In the genomic region with DNA sequence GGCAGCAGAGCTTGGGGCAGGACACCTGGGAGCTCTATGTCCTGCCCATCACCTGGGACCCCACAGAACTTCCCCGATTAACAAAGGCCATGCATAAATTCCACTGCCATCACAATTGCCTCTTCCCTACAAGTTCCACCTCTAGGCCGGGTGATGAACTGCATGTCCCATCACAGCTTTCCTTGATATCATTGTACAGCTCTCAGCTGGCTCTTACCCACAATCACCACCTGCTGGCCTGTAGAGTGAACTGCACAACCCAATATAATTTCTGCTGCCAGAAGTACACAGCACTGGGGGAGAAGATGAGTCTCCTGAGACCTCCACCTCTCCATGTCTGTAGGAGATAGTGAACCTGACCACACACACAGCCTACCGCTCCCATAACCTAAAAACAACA, we compare ENCODE assay signal across 8 cellular contexts.
DNase-seq lines count a peak whose midpoint lies in the region; ATAC-seq and TF ChIP-seq lines count a peak whose summit lies in the region.

No MANE protein-coding gene starts in this region.

- intact Hi-C loops in stomach (cut with DNase I; ENCODE audit: low total_unique reads): no loop called here

- no peak overlapping the region for H3K4me3 Mint-ChIP-seq in CD8-positive, alpha-beta memory T cell

- H3K4me1 ChIP-seq in stomach: no peaks in the 10 kb centered on the region
- no peaks in the 10 kb centered on the region for H3K4me1 ChIP-seq in CD8-positive, alpha-beta memory T cell (ENCODE audit: insufficient read depth, low read length)

- H3K36me3 Mint-ChIP-seq in CD8-positive, alpha-beta memory T cell: no peaks in the 10 kb centered on the region

- no peaks in the 10 kb centered on the region for H3K36me3 ChIP-seq in stomach
- no peaks in the 10 kb centered on the region for H3K36me3 ChIP-seq in CD8-positive, alpha-beta memory T cell (ENCODE audit: insufficient read depth, low read length)

- peaks cover 0 to 45% (median 18%) of the 10 kb centered on the region in 4 donors for H3K9me3 ChIP-seq in stomach
- H3K9me3 ChIP-seq in CD8-positive, alpha-beta memory T cell (ENCODE audit: low read length): peaks cover 3% of the 10 kb centered on the region

- H3K4me1 Mint-ChIP-seq in CD8-positive, alpha-beta memory T cell: no peaks in the 10 kb centered on the region

- TF ChIP-seq CTCF in AG09309 (IDR thresholded peaks at IDR 0.05; ENCODE audit: control insufficient read depth, insufficient read depth, low read depth, low read length, missing control alignments) (peak; percentile 5), fibroblast of the aortic adventitia (IDR thresholded peaks at IDR 0.05; ENCODE audit: insufficient read depth, low read length) (peak; percentile 11), stomach (IDR thresholded peaks at IDR 0.05) (peak in 3 of 7 experiments; percentile 12 to 41 (median 26))

- no peak for TF ChIP-seq EP300 in stomach (IDR thresholded peaks at IDR 0.05)

- no peak overlapping the region for H3K27ac ChIP-seq in stomach
- H3K27ac ChIP-seq in CD8-positive, alpha-beta memory T cell (ENCODE audit: low read depth, low read length): no peak overlapping the region

- no peak overlapping the region for H3K4me3 ChIP-seq in AG09309 (ENCODE audit: control insufficient read depth, low read depth, low read length)
- no peak overlapping the region for H3K4me3 ChIP-seq in fibroblast of the aortic adventitia (ENCODE audit: low read depth, low read length)
- no peak overlapping the region for H3K4me3 ChIP-seq in stomach
- H3K4me3 ChIP-seq in CD8-positive, alpha-beta memory T cell (ENCODE audit: low read length): no peak overlapping the region

- TF ChIP-seq POLR2A in stomach (IDR thresholded peaks at IDR 0.05): no peak

- H3K27me3 ChIP-seq in stomach: no peaks in the 10 kb centered on the region
- H3K27me3 ChIP-seq in CD8-positive, alpha-beta memory T cell (ENCODE audit: insufficient read depth, low read length, poor library complexity, severe bottlenecking): no peaks in the 10 kb centered on the region

- in situ Hi-C loops in G401 (cut with HindIII; ENCODE audit: low sequenced_read_pairs): no loop called here

- 53 to 74% (median 69%) methylated on average over 3 of the region's 3 CpGs for WGBS in stomach, 5 donors

- no peaks in the 10 kb centered on the region for H3K27me3 Mint-ChIP-seq in CD8-positive, alpha-beta memory T cell

- peak; percentile 99 for ATAC-seq in GM18868 (IDR thresholded peaks at IDR 0.05; ENCODE audit: unreplicated experiment)
- ATAC-seq in HG02885 (IDR thresholded peaks at IDR 0.05; ENCODE audit: poor library complexity, unreplicated experiment): peak; percentile 99

- POLR2A ChIA-PET in CD8-positive, alpha-beta memory T cell (lab: Charles Lee): no interaction called here

- DNase-seq in AG09309 (ENCODE audit: low read depth) (no peak), NCI-H69 (lab: John Stamatoyannopoulos, UW) (peak; percentile 21), fibroblast of the aortic adventitia (ENCODE audit: low read depth) (no peak), stomach (no peak), G401 (ENCODE audit: low spot score) (no peak)
- DNase-seq in CD8-positive, alpha-beta memory T cell: no peak

- no peak overlapping the region for H3K27ac Mint-ChIP-seq in CD8-positive, alpha-beta memory T cell

- CTCF ChIA-PET in CD8-positive, alpha-beta memory T cell (lab: Charles Lee): no interaction called here

- peaks cover 6 to 41% (median 19%) of the 10 kb centered on the region in 5 donors for H3K9me3 Mint-ChIP-seq in CD8-positive, alpha-beta memory T cell
